In genomic region chr9:91799113-91799735, GRCh38 we compare ENCODE assay signal across 14 cellular contexts.
A peak's percentile ranks its signal among the peaks of the same experiment; 100 is the strongest.
DNase-seq lines count a peak whose midpoint lies in the region; ATAC-seq and TF ChIP-seq lines count a peak whose summit lies in the region.
"Had no signal": no experiment of that assay in that cellular context is flagged by ENCODE, and none has a peak within 500 bp of the region (broad histone marks: within the 10 kb centered on the region; RNA-seq: fewer than 3 reads in every experiment).

No MANE protein-coding gene starts in this region.

- intact Hi-C loops in activated naive CD4-positive, alpha-beta T cell treated with anti-CD3 and anti-CD28 coated beads for 36 hours (cut with micrococcal nuclease): no loop called here

- H3K9me3 Mint-ChIP-seq in activated naive CD4-positive, alpha-beta T cell treated with anti-CD3 and anti-CD28 coated beads for 36 hours: no peaks in the 10 kb centered on the region
- H3K9me3 Mint-ChIP-seq in T-cell: no peaks in the 10 kb centered on the region
- no peaks in the 10 kb centered on the region for H3K9me3 Mint-ChIP-seq in stimulated activated naive CD8-positive, alpha-beta T cell treated with anti-CD3 and anti-CD28 coated beads, Interleukin-15, amount 100 ng/mL, for 72 hours
- H3K9me3 Mint-ChIP-seq: naive B cell had no signal

- peaks cover 12 to 76% (median 30%) of the 10 kb centered on the region in 3 donors for H3K4me1 ChIP-seq in gastroesophageal sphincter

- CTCF ChIA-PET in activated naive CD4-positive, alpha-beta T cell treated with anti-CD3 and anti-CD28 coated beads for 36 hours (lab: Charles Lee): no interaction called here
- CTCF ChIA-PET in T-cell (lab: Charles Lee): no interaction called here

- no peak for DNase-seq in activated naive CD4-positive, alpha-beta T cell treated with anti-CD3 and anti-CD28 coated beads for 36 hours
- DNase-seq in activated naive CD4-positive, alpha-beta T cell treated with anti-CD3 and anti-CD28 coated beads, Interleukin-2, amount 50 U/mL, for 16 hours: no peak
- DNase-seq in T-cell: no peak
- DNase-seq in stimulated activated naive CD8-positive, alpha-beta T cell treated with anti-CD3 and anti-CD28 coated beads, Interleukin-15, amount 100 ng/mL, for 72 hours: no peak
- DNase-seq in HK-2 (ENCODE audit: unreplicated experiment): no peak
- DNase-seq: colonic mucosa, KBM-7, naive B cell, NCI-H1694 treated with DMSO at 0.1 percent for 48 hours, spleen had no signal

- H3K4me1 Mint-ChIP-seq in activated naive CD4-positive, alpha-beta T cell treated with anti-CD3 and anti-CD28 coated beads for 36 hours (ENCODE audit: low read depth): peaks cover 9% of the 10 kb centered on the region
- peaks cover 14 to 23% (median 15%) of the 10 kb centered on the region in 3 donors for H3K4me1 Mint-ChIP-seq in T-cell
- peaks cover 20% of the 10 kb centered on the region for H3K4me1 Mint-ChIP-seq in stimulated activated naive CD8-positive, alpha-beta T cell treated with anti-CD3 and anti-CD28 coated beads, Interleukin-15, amount 100 ng/mL, for 72 hours

- TF ChIP-seq CTCF in gastroesophageal sphincter (IDR thresholded peaks at IDR 0.05): peak in 1 of 4 experiments; percentile 26

- H3K27me3 Mint-ChIP-seq in activated naive CD4-positive, alpha-beta T cell treated with anti-CD3 and anti-CD28 coated beads for 36 hours (ENCODE audit: low read depth): no peaks in the 10 kb centered on the region
- peaks cover 4 to 5% of the 10 kb centered on the region in 2 donors for H3K27me3 Mint-ChIP-seq in T-cell
- H3K27me3 Mint-ChIP-seq in stimulated activated naive CD8-positive, alpha-beta T cell treated with anti-CD3 and anti-CD28 coated beads, Interleukin-15, amount 100 ng/mL, for 72 hours: no peaks in the 10 kb centered on the region

- POLR2A ChIA-PET in T-cell (lab: Charles Lee): no interaction called here

- 30 to 55% methylated on average over 2 of the region's 10 CpGs for WGBS in gastroesophageal sphincter (ENCODE audit: low coverage in 1 of 2), 2 donors

- H3K4me3 ChIP-seq in gastroesophageal sphincter: no peak overlapping the region
- H3K4me3 ChIP-seq: colonic mucosa, SK-N-MC had no signal

- H3K27ac Mint-ChIP-seq in activated naive CD4-positive, alpha-beta T cell treated with anti-CD3 and anti-CD28 coated beads for 36 hours: peak overlapping the region; percentile 67
- peak overlapping the region; percentile 69 to 81 for H3K27ac Mint-ChIP-seq in T-cell
- H3K27ac Mint-ChIP-seq in stimulated activated naive CD8-positive, alpha-beta T cell treated with anti-CD3 and anti-CD28 coated beads, Interleukin-15, amount 100 ng/mL, for 72 hours: no peak overlapping the region

- H3K9me3 ChIP-seq in gastroesophageal sphincter: no peaks in the 10 kb centered on the region
- H3K9me3 ChIP-seq: colonic mucosa, spleen had no signal

- no peaks in the 10 kb centered on the region for H3K36me3 Mint-ChIP-seq in activated naive CD4-positive, alpha-beta T cell treated with anti-CD3 and anti-CD28 coated beads for 36 hours (ENCODE audit: low read depth)
- no peaks in the 10 kb centered on the region for H3K36me3 Mint-ChIP-seq in T-cell
- H3K36me3 Mint-ChIP-seq: naive B cell had no signal

- no peak for TF ChIP-seq EP300 in gastroesophageal sphincter (IDR thresholded peaks at IDR 0.05)

- H3K27me3 ChIP-seq in gastroesophageal sphincter: no peaks in the 10 kb centered on the region
- H3K27me3 ChIP-seq: colonic mucosa had no signal

- H3K4me3 Mint-ChIP-seq in activated naive CD4-positive, alpha-beta T cell treated with anti-CD3 and anti-CD28 coated beads for 36 hours: no peak overlapping the region
- peak overlapping the region; percentile 42 to 45 (median 42) for H3K4me3 Mint-ChIP-seq in T-cell
- H3K4me3 Mint-ChIP-seq in stimulated activated naive CD8-positive, alpha-beta T cell treated with anti-CD3 and anti-CD28 coated beads, Interleukin-15, amount 100 ng/mL, for 72 hours: peak overlapping the region in 1 of 2 donors; percentile 36

- TF ChIP-seq POLR2A in gastroesophageal sphincter (IDR thresholded peaks at IDR 0.05): no peak

- peak overlapping the region; percentile 80 to 88 (median 84) for H3K27ac ChIP-seq in gastroesophageal sphincter
- H3K27ac ChIP-seq: colonic mucosa, SK-N-MC had no signal

- no peak for ATAC-seq in T-cell (replicated peaks in 1 of 4)
- peak; percentile 29 for ATAC-seq in gastroesophageal sphincter
- peak; percentile 4 for ATAC-seq in stimulated activated naive CD8-positive, alpha-beta T cell treated with anti-CD3 and anti-CD28 coated beads, Interleukin-15, amount 100 ng/mL, for 72 hours
- ATAC-seq in GM18858 (IDR thresholded peaks at IDR 0.05; ENCODE audit: unreplicated experiment): no peak
- ATAC-seq in HG03196 (IDR thresholded peaks at IDR 0.05; ENCODE audit: unreplicated experiment): no peak

- H3K36me3 ChIP-seq in gastroesophageal sphincter: no peaks in the 10 kb centered on the region
- H3K36me3 ChIP-seq: colonic mucosa, spleen had no signal

Comparison
In these comparisons a context has a peak if more than half of its experiments do, and no peak if none do; other contexts are left out.
1. H3K27ac Mint-ChIP-seq: peak in activated naive CD4-positive, alpha-beta T cell treated with anti-CD3 and anti-CD28 coated beads for 36 hours (single experiment) and T-cell (2 of 2); none in stimulated activated naive CD8-positive, alpha-beta T cell treated with anti-CD3 and anti-CD28 coated beads, Interleukin-15, amount 100 ng/mL, for 72 hours (0 of 2).
2. ATAC-seq: peak in gastroesophageal sphincter (single experiment) and stimulated activated naive CD8-positive, alpha-beta T cell treated with anti-CD3 and anti-CD28 coated beads, Interleukin-15, amount 100 ng/mL, for 72 hours (single experiment); none in T-cell (0 of 4), GM18858 (single experiment) and HG03196 (single experiment).